Comparison of ENCODE assay signal across 23 cellular contexts in the genomic region with DNA sequence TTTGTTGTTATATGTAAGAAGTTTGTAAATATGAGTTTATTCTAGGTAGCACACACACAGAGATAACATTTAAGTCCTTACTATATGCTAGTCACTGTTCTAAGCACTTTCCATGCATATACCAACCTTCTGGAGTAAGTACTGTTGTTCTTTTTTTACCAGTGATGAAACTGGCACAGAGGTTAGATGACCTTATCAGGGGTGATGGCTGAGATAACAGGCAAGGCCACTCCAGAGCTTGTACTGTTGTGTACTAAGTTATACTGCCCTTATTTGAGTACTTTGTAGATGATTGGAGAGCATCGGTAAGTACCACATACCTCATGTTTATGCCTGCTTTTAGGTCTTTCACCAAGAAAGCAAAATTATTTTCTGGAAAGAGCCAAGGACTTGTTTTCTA.
"Had no signal": no experiment of that assay in that cellular context is flagged by ENCODE, and none has a peak within 500 bp of the region (broad histone marks: within the 10 kb centered on the region; RNA-seq: fewer than 3 reads in every experiment).

No MANE protein-coding gene starts in this region.

- ATAC-seq: effector memory CD8-positive, alpha-beta T cell; esophagus mucosa; gastrocnemius medialis; heart right ventricle; left cardiac atrium; lower lobe of right lung; mucosa of descending colon had no signal

- H3K4me3 Mint-ChIP-seq: dendritic cell treated with granulocyte-macrophage colony-stimulating factor and Interleukin-4, amounts not matched to agents 40 ng/mL and 50 ng/mL, for 4 days; effector memory CD8-positive, alpha-beta T cell; endodermal cell; mesothelial cell of epicardium; naive B cell had no signal

- H3K27ac Mint-ChIP-seq: dendritic cell treated with granulocyte-macrophage colony-stimulating factor and Interleukin-4, amounts not matched to agents 40 ng/mL and 50 ng/mL, for 4 days; endodermal cell; mesothelial cell of epicardium; naive B cell had no signal

- H3K9me3 ChIP-seq: colonic mucosa, esophagus squamous epithelium, gastrocnemius medialis, heart right ventricle, left ventricle myocardium inferior, lower lobe of right lung, mucosa of descending colon had no signal

- H3K27me3 ChIP-seq: colonic mucosa, esophagus squamous epithelium, gastrocnemius medialis, heart right ventricle had no signal

- H3K27me3 Mint-ChIP-seq: dendritic cell treated with granulocyte-macrophage colony-stimulating factor and Interleukin-4, amounts not matched to agents 40 ng/mL and 50 ng/mL, for 4 days; effector memory CD8-positive, alpha-beta T cell; naive B cell had no signal

- H3K27ac ChIP-seq: colonic mucosa, epithelial cell of prostate, esophagus squamous epithelium, gastrocnemius medialis, heart right ventricle, left ventricle myocardium inferior, lower lobe of right lung had no signal

- H3K4me3 ChIP-seq: colonic mucosa, esophagus squamous epithelium, gastrocnemius medialis, heart right ventricle, left ventricle myocardium inferior, lower lobe of right lung, mucosa of descending colon had no signal

- H3K36me3 ChIP-seq: colonic mucosa had no signal

- H3K9me3 Mint-ChIP-seq: dendritic cell treated with granulocyte-macrophage colony-stimulating factor and Interleukin-4, amounts not matched to agents 40 ng/mL and 50 ng/mL, for 4 days; effector memory CD8-positive, alpha-beta T cell; endodermal cell; mesothelial cell of epicardium; naive B cell had no signal

- DNase-seq: colonic mucosa; cortex of kidney; effector CD8-positive, alpha-beta T cell; effector memory CD8-positive, alpha-beta T cell; endodermal cell; erythroblast; esophagus squamous epithelium; foreskin fibroblast; foreskin melanocyte; gastrocnemius medialis; glutamatergic neuron; heart right ventricle; hippocampal formation; left cardiac atrium; left ventricle myocardium inferior; lower lobe of right lung; mesenchymal stem cell; mucosa of descending colon; naive B cell had no signal
